10 cellular contexts compared by ENCODE assay signal in the genomic region with DNA sequence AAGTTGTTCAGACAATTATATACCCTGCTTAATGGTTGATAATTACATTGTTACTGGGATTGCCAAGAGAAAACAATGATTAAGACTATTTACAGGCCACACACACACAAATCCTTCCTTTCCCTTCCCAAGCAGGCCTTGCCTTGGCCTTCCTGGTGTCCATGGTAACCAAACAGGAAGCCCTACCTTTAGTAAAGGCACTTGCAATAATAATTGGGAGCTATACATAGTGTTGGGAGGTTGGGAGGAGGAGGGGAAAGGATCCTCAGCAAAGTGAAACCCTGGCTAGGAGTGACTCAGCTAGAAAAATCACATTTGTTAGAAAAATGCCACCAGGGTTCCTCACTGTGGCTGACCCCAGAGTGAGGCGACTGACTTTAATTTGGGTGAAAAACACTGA.
DNase-seq lines count a peak whose midpoint lies in the region; ATAC-seq and TF ChIP-seq lines count a peak whose summit lies in the region.
"Had no signal": no experiment of that assay in that cellular context is flagged by ENCODE, and none has a peak within 500 bp of the region (broad histone marks: within the 10 kb centered on the region; RNA-seq: fewer than 3 reads in every experiment).

No MANE protein-coding gene starts in this region.

- DNase-seq in activated T-cell treated with anti-CD3 and anti-CD28 coated beads, Interleukin-2, amount 50 U/mL, for 72 hours, result no peak
- DNase-seq in activated T-cell treated with anti-CD3 and anti-CD28 coated beads, Interleukin-2, amount 50 U/mL, for 1 hour, result no peak
- DNase-seq in SJSA1 (ENCODE audit: low read depth in 1 of 2, low spot score in 2 of 2) (peak; percentile 74 to 75), uterus (no peak), epidermal melanocyte (ENCODE audit: insufficient read length, low spot score) (no peak)
- DNase-seq in effector CD4-positive, alpha-beta T cell, result no peak
- DNase-seq: CD4-positive, CD25-positive, alpha-beta regulatory T cell had no signal

- TF ChIP-seq CTCF in uterus (IDR thresholded peaks at IDR 0.05), result no peak

- no peak overlapping the region for H3K27ac Mint-ChIP-seq in activated T-cell treated with anti-CD3 and anti-CD28 coated beads, Interleukin-2, amount 50 U/mL, for 72 hours
- H3K27ac Mint-ChIP-seq: CD4-positive, CD25-positive, alpha-beta regulatory T cell had no signal

- no peak overlapping the region for H3K4me3 ChIP-seq in SJSA1
- no peak overlapping the region for H3K4me3 ChIP-seq in iPS-20b (ENCODE audit: low read length)
- H3K4me3 ChIP-seq in uterus, result no peak overlapping the region

- peak overlapping the region; percentile 18 to 62 for H3K4me3 Mint-ChIP-seq in activated T-cell treated with anti-CD3 and anti-CD28 coated beads, Interleukin-2, amount 50 U/mL, for 72 hours
- H3K4me3 Mint-ChIP-seq: CD4-positive, CD25-positive, alpha-beta regulatory T cell; stimulated activated naive CD8-positive, alpha-beta T cell treated with anti-CD3 and anti-CD28 coated beads, Interleukin-15, Interleukin-2, amounts not matched to agents 100 ng/mL and 50 ng/mL, for 24 hours had no signal

- H3K36me3 ChIP-seq in SJSA1 (no peaks in the 10 kb centered on the region), iPS-20b (ENCODE audit: insufficient read depth, low read depth, low read length) (no peaks in the 10 kb centered on the region), uterus (no peaks in the 10 kb centered on the region)

- intact Hi-C loops in uterus (cut with DNase I; ENCODE audit: low total_unique reads), result no loop called here

- H3K27ac ChIP-seq in SJSA1 (peak overlapping the region; percentile 76), iPS-20b (ENCODE audit: low read length) (no peak overlapping the region), uterus (peak overlapping the region; percentile 92)

- H3K27me3 ChIP-seq in SJSA1 (replicated peaks), result no peaks in the 10 kb centered on the region
- no peaks in the 10 kb centered on the region for H3K27me3 ChIP-seq in iPS-20b (ENCODE audit: insufficient read depth, low read length)
- H3K27me3 ChIP-seq in uterus, result no peaks in the 10 kb centered on the region

- peak overlapping the region; percentile 38; the same call in 1 of the 2 replicates for H3K9ac ChIP-seq in iPS-20b (ENCODE audit: low read depth, low read length)

- peak in 1 of 2 donors; percentile 43 for ATAC-seq in activated T-cell treated with anti-CD3 and anti-CD28 coated beads, Interleukin-2, amount 50 U/mL, for 72 hours (replicated peaks in 1 of 2)
- ATAC-seq in GM21825 (IDR thresholded peaks at IDR 0.05; ENCODE audit: unreplicated experiment), result no peak

- H3K27me3 Mint-ChIP-seq in activated T-cell treated with anti-CD3 and anti-CD28 coated beads, Interleukin-2, amount 50 U/mL, for 72 hours (ENCODE audit: low read depth), result peaks cover 9% of the 10 kb centered on the region

- no peak for TF ChIP-seq POLR2A in uterus (IDR thresholded peaks at IDR 0.05)

- H3K4me1 Mint-ChIP-seq in activated T-cell treated with anti-CD3 and anti-CD28 coated beads, Interleukin-2, amount 50 U/mL, for 72 hours (ENCODE audit: low read depth), result peaks cover 59% of the 10 kb centered on the region
- H3K4me1 Mint-ChIP-seq: CD4-positive, CD25-positive, alpha-beta regulatory T cell had no signal

- H3K4me1 ChIP-seq in SJSA1 (replicated peaks) (peaks cover 33% of the 10 kb centered on the region), iPS-20b (ENCODE audit: insufficient read depth, low read length) (peaks cover 22% of the 10 kb centered on the region; the same call in 1 of the 2 replicates), uterus (peaks cover 26 to 45% of the 10 kb centered on the region in 2 donors)

- H3K9me3 ChIP-seq in SJSA1 (replicated peaks), result no peaks in the 10 kb centered on the region
- H3K9me3 ChIP-seq in iPS-20b (ENCODE audit: insufficient read depth, low read depth, low read length), result no peaks in the 10 kb centered on the region
- H3K9me3 ChIP-seq in uterus, result no peaks in the 10 kb centered on the region

- H3K9me3 Mint-ChIP-seq in activated T-cell treated with anti-CD3 and anti-CD28 coated beads, Interleukin-2, amount 50 U/mL, for 72 hours, result no peaks in the 10 kb centered on the region
- H3K9me3 Mint-ChIP-seq: CD4-positive, CD25-positive, alpha-beta regulatory T cell; stimulated activated naive CD8-positive, alpha-beta T cell treated with anti-CD3 and anti-CD28 coated beads, Interleukin-15, Interleukin-2, amounts not matched to agents 100 ng/mL and 50 ng/mL, for 24 hours had no signal

- H3K36me3 Mint-ChIP-seq in activated T-cell treated with anti-CD3 and anti-CD28 coated beads, Interleukin-2, amount 50 U/mL, for 72 hours (ENCODE audit: insufficient read depth in 2 of 2), result no peaks in the 10 kb centered on the region
- H3K36me3 Mint-ChIP-seq: CD4-positive, CD25-positive, alpha-beta regulatory T cell had no signal

Comparison
In these comparisons a context has a peak if more than half of its experiments do, and no peak if none do; other contexts are left out.
1. DNase-seq: peak in SJSA1 (2 of 2); none in activated T-cell treated with anti-CD3 and anti-CD28 coated beads, Interleukin-2, amount 50 U/mL, for 72 hours (0 of 2), activated T-cell treated with anti-CD3 and anti-CD28 coated beads, Interleukin-2, amount 50 U/mL, for 1 hour (single experiment), uterus (0 of 2), epidermal melanocyte (single experiment) and effector CD4-positive, alpha-beta T cell (single experiment).